In the genomic region with DNA sequence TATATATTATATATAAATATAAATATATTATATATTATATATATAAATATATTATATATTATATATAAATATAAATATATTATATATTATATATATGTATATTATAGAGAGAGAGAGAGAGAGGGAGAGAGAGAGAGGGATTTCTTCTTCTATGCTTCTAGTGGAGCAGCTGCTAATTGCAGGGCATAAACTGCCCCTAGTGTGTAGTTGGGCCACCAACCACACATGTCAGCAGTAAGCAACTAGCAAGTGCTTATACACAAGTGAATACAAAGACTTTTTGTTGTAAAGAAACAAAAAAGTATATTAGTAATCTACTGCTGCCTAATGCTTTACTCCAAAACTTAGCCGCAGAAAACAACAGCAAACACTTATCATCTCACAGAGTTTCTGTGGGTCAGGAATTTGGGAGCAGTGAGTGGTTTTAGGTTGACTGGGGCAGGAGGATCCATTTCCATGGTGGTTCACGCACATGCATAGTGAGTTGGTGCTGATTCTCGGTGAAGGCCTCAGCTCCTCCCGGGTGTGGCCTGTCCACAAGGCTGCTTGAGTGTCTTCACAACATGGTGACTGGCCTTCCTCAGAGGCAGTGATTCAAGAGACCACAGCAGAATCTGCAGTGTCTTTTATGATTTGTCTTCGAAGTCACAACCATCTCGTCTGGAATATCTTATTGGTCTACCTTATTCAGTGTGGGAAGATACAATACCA, we compare ENCODE assay signal across 1 cellular context.
TF ChIP-seq lines count a peak whose summit lies in the region.

No MANE protein-coding gene starts in this region.

TF ChIP-seq in A549, 52 proteins besides CTCF, POLR2A, EP300 and RAD21:
- TF ChIP-seq MAX (IDR thresholded peaks at IDR 0.05): no peak
- TF ChIP-seq, protein P1, sequence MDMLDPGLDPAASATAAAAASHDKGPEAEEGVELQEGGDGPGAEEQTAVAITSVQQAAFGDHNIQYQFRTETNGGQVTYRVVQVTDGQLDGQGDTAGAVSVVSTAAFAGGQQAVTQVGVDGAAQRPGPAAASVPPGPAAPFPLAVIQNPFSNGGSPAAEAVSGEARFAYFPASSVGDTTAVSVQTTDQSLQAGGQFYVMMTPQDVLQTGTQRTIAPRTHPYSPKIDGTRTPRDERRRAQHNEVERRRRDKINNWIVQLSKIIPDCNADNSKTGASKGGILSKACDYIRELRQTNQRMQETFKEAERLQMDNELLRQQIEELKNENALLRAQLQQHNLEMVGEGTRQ (IDR thresholded peaks at IDR 0.05): no peak
- no peak for TF ChIP-seq TP53 (CRISPR knock-in tag; IDR thresholded peaks at IDR 0.05)
- TF ChIP-seq, protein P2, sequence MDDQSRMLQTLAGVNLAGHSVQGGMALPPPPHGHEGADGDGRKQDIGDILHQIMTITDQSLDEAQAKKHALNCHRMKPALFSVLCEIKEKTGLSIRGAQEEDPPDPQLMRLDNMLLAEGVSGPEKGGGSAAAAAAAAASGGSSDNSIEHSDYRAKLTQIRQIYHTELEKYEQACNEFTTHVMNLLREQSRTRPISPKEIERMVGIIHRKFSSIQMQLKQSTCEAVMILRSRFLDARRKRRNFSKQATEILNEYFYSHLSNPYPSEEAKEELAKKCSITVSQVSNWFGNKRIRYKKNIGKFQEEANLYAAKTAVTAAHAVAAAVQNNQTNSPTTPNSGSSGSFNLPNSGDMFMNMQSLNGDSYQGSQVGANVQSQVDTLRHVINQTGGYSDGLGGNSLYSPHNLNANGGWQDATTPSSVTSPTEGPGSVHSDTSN (IDR thresholded peaks at IDR 0.05): no peak
- no peak for TF ChIP-seq ZNF302 (CRISPR knock-in tag; IDR thresholded peaks at IDR 0.05)
- TF ChIP-seq MAZ (IDR thresholded peaks at IDR 0.05; ENCODE audit: borderline replicate concordance, low read depth, low read length): no peak
- no peak for TF ChIP-seq HOXA7 (CRISPR knock-in tag; IDR thresholded peaks at IDR 0.05)
- no peak for TF ChIP-seq TFCP2L1 (CRISPR knock-in tag; IDR thresholded peaks at IDR 0.05)
- no peak for TF ChIP-seq ATOH8 (CRISPR knock-in tag; IDR thresholded peaks at IDR 0.05; ENCODE audit: low read depth)
- no peak for TF ChIP-seq ZC3H11A (IDR thresholded peaks at IDR 0.05)
- TF ChIP-seq HMGXB4 (CRISPR knock-in tag; IDR thresholded peaks at IDR 0.05; ENCODE audit: borderline replicate concordance): no peak
- TF ChIP-seq CEBPB (IDR thresholded peaks at IDR 0.05): no peak
- no peak for TF ChIP-seq ZSCAN20 (CRISPR knock-in tag; IDR thresholded peaks at IDR 0.05)
- no peak for TF ChIP-seq NR3C1 (IDR thresholded peaks at IDR 0.05)
- TF ChIP-seq RNF2 (IDR thresholded peaks at IDR 0.05; ENCODE audit: borderline replicate concordance, low read depth): no peak
- TF ChIP-seq REST (IDR thresholded peaks at IDR 0.05): no peak
